In genomic region chr11:7595016-7595869, GRCh38 we compare ENCODE assay signal across 13 cellular contexts.
DNase-seq lines count a peak whose midpoint lies in the region; ATAC-seq and TF ChIP-seq lines count a peak whose summit lies in the region.
"Had no signal": no experiment of that assay in that cellular context is flagged by ENCODE, and none has a peak within 500 bp of the region (broad histone marks: within the 10 kb centered on the region; RNA-seq: fewer than 3 reads in every experiment).

No MANE protein-coding gene starts in this region.

- intact Hi-C loops in gastrocnemius medialis (cut with DNase I; ENCODE audit: low total_unique reads), result no loop called here

- no peak for ATAC-seq in gastrocnemius medialis
- no peak for ATAC-seq in HG03457 (IDR thresholded peaks at IDR 0.05; ENCODE audit: unreplicated experiment)
- ATAC-seq: activated CD8-positive, alpha-beta T cell treated with anti-CD3 and anti-CD28 coated beads, Interleukin-2, amount 10 ng/mL, durations not matched to agents 7 days and 5 days; natural killer cell had no signal

- POLR2A ChIA-PET in HEK293 (lab: Yijun Ruan, JAX), result no interaction called here

- TF ChIP-seq POLR2A in gastrocnemius medialis (IDR thresholded peaks at IDR 0.05), result no peak

- peak; percentile 54 for DNase-seq in WERI-Rb-1
- peak; percentile 88 for DNase-seq in fibroblast of the aortic adventitia (ENCODE audit: low read depth)
- no peak for DNase-seq in gastrocnemius medialis
- no peak for DNase-seq in RPMI8226
- DNase-seq in osteoblast (ENCODE audit: insufficient read length, low spot score, missing footprints), result no peak
- DNase-seq: activated CD8-positive, alpha-beta T cell treated with anti-CD3 and anti-CD28 coated beads, Interleukin-2, amount 10 ng/mL, durations not matched to agents 7 days and 5 days; activated naive CD8-positive, alpha-beta T cell treated with anti-CD3 and anti-CD28 coated beads for 36 hours; effector CD4-positive, alpha-beta T cell; natural killer cell; NCI-H1092; stimulated activated CD4-positive, alpha-beta T cell treated with anti-CD3 and anti-CD28 coated beads, Interleukin-12 subunit alpha, Interleukin-12 subunit beta, amount 100 ng/mL, for 4 hours had no signal

- H3K36me3 ChIP-seq in HEK293 (ENCODE audit: control insufficient read depth in 2 of 2, insufficient read depth in 1 of 2, low read length in 2 of 2), result peaks cover 0 to 9% of the 10 kb centered on the region in 2 experiments; a peak in 1 of 3 replicates
- H3K36me3 ChIP-seq in WERI-Rb-1, result no peaks in the 10 kb centered on the region
- peaks cover 2 to 5% of the 10 kb centered on the region in 2 donors for H3K36me3 ChIP-seq in gastrocnemius medialis
- H3K36me3 ChIP-seq in osteoblast (ENCODE audit: insufficient read depth, low read length), result no peaks in the 10 kb centered on the region

- in situ Hi-C loops in gastrocnemius medialis (cut with MboI; ENCODE audit: low sequenced_read_pairs in 4 of 4), result no loop called here

- H3K4me1 ChIP-seq in HEK293 (ENCODE audit: control insufficient read depth, insufficient read depth, low read length), result no peaks in the 10 kb centered on the region
- H3K4me1 ChIP-seq in gastrocnemius medialis, result peaks cover 58 to 60% of the 10 kb centered on the region in 2 donors
- peaks cover 7% of the 10 kb centered on the region for H3K4me1 ChIP-seq in osteoblast (ENCODE audit: insufficient read depth, low read length)

- no peak overlapping the region for H2AFZ ChIP-seq in osteoblast (ENCODE audit: low read length)

- H3K27me3 ChIP-seq in WERI-Rb-1 (ENCODE audit: insufficient read depth, low read depth, severe bottlenecking) (no peaks in the 10 kb centered on the region), gastrocnemius medialis (no peaks in the 10 kb centered on the region), osteoblast (ENCODE audit: insufficient read depth, low read length) (no peaks in the 10 kb centered on the region)

- TF ChIP-seq CTCF in HEK293 (tag by site-specific recombination; IDR thresholded peaks at IDR 0.05) (no peak), WERI-Rb-1 (IDR thresholded peaks at IDR 0.05; ENCODE audit: low read depth, low read length) (no peak), fibroblast of the aortic adventitia (IDR thresholded peaks at IDR 0.05; ENCODE audit: insufficient read depth, low read length) (no peak), gastrocnemius medialis (IDR thresholded peaks at IDR 0.05 in 4 of 5, conservative IDR thresholded peaks at IDR 0.05 in 1 of 5) (no peak), osteoblast (IDR thresholded peaks at IDR 0.05; ENCODE audit: extremely low read depth, low read depth, low read length) (no peak)

- no peaks in the 10 kb centered on the region for H3K79me2 ChIP-seq in osteoblast (ENCODE audit: insufficient read depth, low read length)

- H3K9me3 ChIP-seq in HEK293 (ENCODE audit: control insufficient read depth, insufficient read depth, low read depth, low read length) (no peaks in the 10 kb centered on the region), WERI-Rb-1 (ENCODE audit: severe bottlenecking) (no peaks in the 10 kb centered on the region), gastrocnemius medialis (no peaks in the 10 kb centered on the region), osteoblast (ENCODE audit: low read depth, low read length) (no peaks in the 10 kb centered on the region)

- CTCF ChIA-PET in HEK293 (lab: Yijun Ruan, JAX), result no interaction called here

- no peak overlapping the region for H3K4me2 ChIP-seq in osteoblast (ENCODE audit: insufficient read depth, low read length)

- H3K4me3 ChIP-seq in HEK293 (ENCODE audit: low read depth, low read length), result no peak overlapping the region
- no peak overlapping the region for H3K4me3 ChIP-seq in WERI-Rb-1 (ENCODE audit: low read depth, low read length)
- H3K4me3 ChIP-seq in fibroblast of the aortic adventitia (ENCODE audit: low read depth, low read length), result no peak overlapping the region
- no peak overlapping the region for H3K4me3 ChIP-seq in gastrocnemius medialis
- H3K4me3 ChIP-seq in osteoblast (ENCODE audit: insufficient read depth, low read length), result no peak overlapping the region

- H4K20me1 ChIP-seq in osteoblast (ENCODE audit: insufficient read depth, low read length), result no peaks in the 10 kb centered on the region

- H3K27ac ChIP-seq in HEK293 (ENCODE audit: extremely low read depth, low read depth, low read length), result no peak overlapping the region
- H3K27ac ChIP-seq in WERI-Rb-1, result no peak overlapping the region
- peak overlapping the region; percentile 49 to 82 (median 66) for H3K27ac ChIP-seq in gastrocnemius medialis
- no peak overlapping the region for H3K27ac ChIP-seq in osteoblast (ENCODE audit: low read depth, low read length)

TF ChIP-seq in HEK293, 187 proteins besides CTCF, POLR2A, EP300 and RAD21:
- TF ChIP-seq PRDM10 (tag by site-specific recombination; IDR thresholded peaks at IDR 0.05), result no peak
- no peak for TF ChIP-seq ZNF514 (tag by site-specific recombination; IDR thresholded peaks at IDR 0.05)
- peak; percentile 32; the same call in 1 of the 2 replicates for TF ChIP-seq EGR2 (tag by site-specific recombination; IDR thresholded peaks at IDR 0.05; ENCODE audit: low read depth)
- TF ChIP-seq ZFHX2 (tag by site-specific recombination; conservative IDR thresholded peaks at IDR 0.05), result peak; percentile 53
- peak; percentile 55 for TF ChIP-seq ZIC2 (tag by site-specific recombination; IDR thresholded peaks at IDR 0.05)
- no peak for TF ChIP-seq HOXA7 (CRISPR knock-in tag; IDR thresholded peaks at IDR 0.05; ENCODE audit: borderline replicate concordance)
- TF ChIP-seq ZNF202 (tag by site-specific recombination; IDR thresholded peaks at IDR 0.05; ENCODE audit: borderline replicate concordance), result no peak

Comparison
In these comparisons a context has a peak if more than half of its experiments do, and no peak if none do; other contexts are left out.
1. H3K27ac ChIP-seq: peak in gastrocnemius medialis (4 of 4); none in HEK293 (single experiment), WERI-Rb-1 (single experiment) and osteoblast (single experiment).
2. DNase-seq: peak in WERI-Rb-1 (single experiment) and fibroblast of the aortic adventitia (single experiment); none in gastrocnemius medialis (0 of 2), RPMI8226 (single experiment) and osteoblast (single experiment).